1 cellular context compared by ENCODE assay signal in genomic region chr21:45016491-45017375, GRCh38.
TF ChIP-seq lines count a peak whose summit lies in the region.

No MANE protein-coding gene starts in this region.

TF ChIP-seq in WTC11, 78 proteins besides CTCF, POLR2A, EP300 and RAD21 (continued from another document):
- no peak for TF ChIP-seq STAT6 (CRISPR knock-in tag; conservative IDR thresholded peaks at IDR 0.05; ENCODE audit: low read depth)
- no peak for TF ChIP-seq JAZF1 (CRISPR knock-in tag; IDR thresholded peaks at IDR 0.05)
- TF ChIP-seq ZNF671 (CRISPR knock-in tag; IDR thresholded peaks at IDR 0.05) = no peak
- no peak for TF ChIP-seq GABPB1 (CRISPR knock-in tag; IDR thresholded peaks at IDR 0.05)
- no peak for TF ChIP-seq TEAD4 (CRISPR knock-in tag; IDR thresholded peaks at IDR 0.05)
- TF ChIP-seq ATF1 (CRISPR knock-in tag; IDR thresholded peaks at IDR 0.05) = no peak
- TF ChIP-seq NR1H2 (CRISPR knock-in tag; IDR thresholded peaks at IDR 0.05) = no peak
- TF ChIP-seq KAT7 (CRISPR knock-in tag; IDR thresholded peaks at IDR 0.05; ENCODE audit: borderline replicate concordance) = no peak
- no peak for TF ChIP-seq ZNF425 (CRISPR knock-in tag; conservative IDR thresholded peaks at IDR 0.05)
- no peak for TF ChIP-seq ZNF281 (CRISPR knock-in tag; IDR thresholded peaks at IDR 0.05)
- no peak for TF ChIP-seq SMAD3 (CRISPR knock-in tag; IDR thresholded peaks at IDR 0.05; ENCODE audit: borderline replicate concordance)
- TF ChIP-seq NR2C2 (CRISPR knock-in tag; IDR thresholded peaks at IDR 0.05) = no peak
- no peak for TF ChIP-seq AFF4 (CRISPR knock-in tag; IDR thresholded peaks at IDR 0.05; ENCODE audit: borderline replicate concordance)
- no peak for TF ChIP-seq GTF2I (CRISPR knock-in tag; conservative IDR thresholded peaks at IDR 0.05)
